11 cellular contexts compared by ENCODE assay signal in the genomic region with DNA sequence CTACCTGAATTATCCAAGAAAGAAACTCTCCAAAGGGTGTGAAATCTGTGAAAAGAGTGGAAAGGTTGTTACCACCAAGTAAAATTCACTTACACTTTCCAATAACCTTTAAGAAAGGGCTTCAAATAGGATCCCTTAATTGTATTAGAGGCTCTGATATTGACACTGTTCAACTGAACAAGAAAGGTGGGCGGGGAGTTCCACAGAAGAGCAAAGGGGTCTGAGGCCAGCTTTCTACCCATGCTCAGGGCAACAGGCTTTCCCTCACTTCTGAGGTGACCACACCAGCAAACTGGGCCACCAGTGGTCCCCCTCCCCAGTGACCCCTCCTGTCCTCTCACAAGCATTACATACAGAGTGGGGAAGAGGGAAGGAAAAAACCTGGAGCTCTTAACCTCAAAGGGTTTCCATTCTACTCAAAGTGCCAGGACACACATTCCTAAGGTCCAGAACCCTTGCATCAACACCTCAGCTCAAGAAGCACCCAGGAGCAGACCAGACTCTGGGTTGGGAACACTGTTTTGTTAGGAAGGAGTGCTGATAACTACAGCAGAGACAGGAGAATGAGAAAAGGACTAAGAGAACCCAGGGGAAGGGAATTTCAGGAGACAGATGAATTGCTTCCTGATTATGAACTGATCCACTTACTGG.
A peak's percentile ranks its signal among the peaks of the same experiment; 100 is the strongest.
DNase-seq lines count a peak whose midpoint lies in the region; ATAC-seq, FAIRE-seq and TF ChIP-seq lines count a peak whose summit lies in the region.
"Had no signal": no experiment of that assay in that cellular context is flagged by ENCODE, and none has a peak within 500 bp of the region (broad histone marks: within the 10 kb centered on the region; RNA-seq: fewer than 3 reads in every experiment).

No MANE protein-coding gene starts in this region.

- CTCF ChIA-PET in H1 (lab: Charles Lee; ENCODE audit: partially characterized antibody), result interaction anchor here (0.6 to 1.4 kb wide), 12 partner anchors 9 to 1033 kb away, joined by 3 to 5 read pairs (median 4); a partner anchor contains a TSS

- H2BK15ac ChIP-seq in H1 (ENCODE audit: low read length), result no peak overlapping the region

- peak overlapping the region; percentile 61 for H3K4me3 Mint-ChIP-seq in type B pancreatic cell
- H3K4me3 Mint-ChIP-seq: activated CD8-positive, alpha-beta T cell treated with anti-CD3 and anti-CD28 coated beads for 36 hours had no signal

- no peaks in the 10 kb centered on the region for H3K9me3 Mint-ChIP-seq in type B pancreatic cell
- H3K9me3 Mint-ChIP-seq: activated CD8-positive, alpha-beta T cell treated with anti-CD3 and anti-CD28 coated beads for 36 hours had no signal

- H3K14ac ChIP-seq in H1 (ENCODE audit: insufficient read length), result no peak overlapping the region

- H3K4me3 ChIP-seq in cardiac muscle cell (no peak overlapping the region), H1 (ENCODE audit: extremely low read depth in 1 of 4, insufficient read depth in 2 of 4, low read depth in 3 of 4, low read length in 4 of 4) (0 out of 8 replicates have a peak overlapping the region, but pooled peaks of 1 of the 4 experiments have one; percentile 4), muscle layer of colon (ENCODE audit: low read depth in 1 of 2, low read length in 2 of 2) (peak overlapping the region in 1 of 2 donors; percentile 12)

- no peak for TF ChIP-seq EP300 in H1 (IDR thresholded peaks at IDR 0.05; ENCODE audit: borderline replicate concordance in 1 of 2, low read depth in 2 of 2, low read length in 2 of 2)

- H3K4ac ChIP-seq in H1 (replicated peaks; ENCODE audit: insufficient read length, low read depth, low read length), result no peak overlapping the region

- no peaks in the 10 kb centered on the region for H3K79me1 ChIP-seq in H1 (ENCODE audit: low read depth, low read length)

- H3K79me2 ChIP-seq in H1 (ENCODE audit: control insufficient read depth in 1 of 2, insufficient read depth in 2 of 2, low read length in 2 of 2), result no peaks in the 10 kb centered on the region

- POLR2A ChIA-PET in H1 (lab: Charles Lee; ENCODE audit: partially characterized antibody), result interaction anchor here (0.8 to 2.4 kb wide), 8 partner anchors 9 to 156 kb away, joined by 3 to 8 read pairs (median 5); partner anchors contain the start of genes RPL27A and TRIM66

- TF ChIP-seq RAD21 in H1 (IDR thresholded peaks at IDR 0.05 in 1 of 2, conservative IDR thresholded peaks at IDR 0.05 in 1 of 2; ENCODE audit: low read depth in 2 of 2, low read length in 2 of 2), result no peak

- H3K4me1 ChIP-seq in cardiac muscle cell (ENCODE audit: low read depth), result peaks cover 17% of the 10 kb centered on the region
- H3K4me1 ChIP-seq in H1 (replicated peaks in 1 of 4; ENCODE audit: control insufficient read depth in 3 of 4, insufficient read depth in 4 of 4, low read length in 3 of 4), result peaks cover 10 to 23% (median 15%) of the 10 kb centered on the region in 4 experiments
- peaks cover 28% of the 10 kb centered on the region for H3K4me1 ChIP-seq in muscle layer of colon (ENCODE audit: insufficient read depth, low read length)

- H3K27ac ChIP-seq in cardiac muscle cell (peak overlapping the region; percentile 59), H1 (ENCODE audit: low read depth, low read length) (peak overlapping the region; percentile 69), muscle layer of colon (ENCODE audit: low read depth, low read length) (peak overlapping the region; percentile 71)
- H3K27ac ChIP-seq: epithelial cell of prostate had no signal

- H4K20me1 ChIP-seq in H1 (replicated peaks in 1 of 2; ENCODE audit: control insufficient read depth in 1 of 2, insufficient read depth in 2 of 2, low read length in 2 of 2), result no peaks in the 10 kb centered on the region

- peak in 1 of 2 donors; percentile 8 for DNase-seq in cardiac muscle cell (ENCODE audit: low read depth in 1 of 2, low spot score in 1 of 2)
- DNase-seq in cardiac septum (ENCODE audit: low spot score), result no peak
- peak in 1 of 2 experiments; percentile 45 for DNase-seq in H1 (ENCODE audit: low read depth in 1 of 2, low spot score in 2 of 2)
- no peak for DNase-seq in type B pancreatic cell (ENCODE audit: extremely low spot score, unreplicated experiment)
- no peak for DNase-seq in activated CD4-positive, CD25-positive, alpha-beta regulatory T cell treated with anti-CD3 and anti-CD28 coated beads, Interleukin-2, amount 50 U/mL, for 72 hours
- DNase-seq in NCI-H2196 treated with DMSO at 0.1 percent for 48 hours (lab: John Stamatoyannopoulos, UW; ENCODE audit: unreplicated experiment), result no peak

- TF ChIP-seq CTCF in cardiac muscle cell (IDR thresholded peaks at IDR 0.05; ENCODE audit: low read depth, low read length) (no peak), H1 (IDR thresholded peaks at IDR 0.05; ENCODE audit: control extremely low read depth in 1 of 3, insufficient read depth in 1 of 3, low read depth in 1 of 3, low read length in 3 of 3) (no peak), type B pancreatic cell (conservative IDR thresholded peaks at IDR 0.05) (no peak)

- H3K23ac ChIP-seq in H1 (ENCODE audit: insufficient read length), result no peak overlapping the region

- H4K91ac ChIP-seq in H1 (replicated peaks; ENCODE audit: insufficient read length, low read length), result peak overlapping the region; percentile 56

- H3K18ac ChIP-seq in H1 (ENCODE audit: extremely low read depth, low read length), result peak overlapping the region; percentile 2

- no peaks in the 10 kb centered on the region for H3K27me3 Mint-ChIP-seq in type B pancreatic cell

- H3K4me1 Mint-ChIP-seq in type B pancreatic cell (ENCODE audit: unreplicated experiment), result peaks cover 31% of the 10 kb centered on the region

- FAIRE-seq in H1 (lab: Jason Lieb, UNC), result peak; percentile 55
- FAIRE-seq: G401.6 had no signal

- H3K9ac ChIP-seq in H1 (replicated peaks in 1 of 4; ENCODE audit: extremely low read depth in 1 of 4, low read depth in 3 of 4, low read length in 3 of 4) (no peak overlapping the region; a peak in 1 of 7 replicates), muscle layer of colon (ENCODE audit: low read length) (peak overlapping the region; percentile 11)

- H3K27me3 ChIP-seq in cardiac muscle cell (no peaks in the 10 kb centered on the region), H1 (replicated peaks in 1 of 4; ENCODE audit: control insufficient read depth in 3 of 4, extremely low read depth in 1 of 4, insufficient read depth in 3 of 4, low read length in 3 of 4) (no peaks in the 10 kb centered on the region), muscle layer of colon (ENCODE audit: control insufficient read depth in 1 of 2, insufficient read depth in 2 of 2, low read length in 2 of 2) (no peaks in the 10 kb centered on the region)

- no peak overlapping the region for H2AFZ ChIP-seq in H1 (ENCODE audit: low read length)

- H3K4me2 ChIP-seq in H1 (ENCODE audit: insufficient read depth in 1 of 2, low read depth in 2 of 2, low read length in 2 of 2), result peak overlapping the region; percentile 30 to 35; a peak in 3 of 4 replicates

- TF ChIP-seq POLR2A in H1 (IDR thresholded peaks at IDR 0.05; ENCODE audit: control extremely low read depth in 1 of 2, low read depth in 2 of 2, low read length in 2 of 2), result no peak

- H2BK5ac ChIP-seq in H1 (ENCODE audit: low read depth, low read length), result no peak overlapping the region

- ATAC-seq in HG03159 (IDR thresholded peaks at IDR 0.05; ENCODE audit: unreplicated experiment), result no peak

- no peak overlapping the region for H3K56ac ChIP-seq in H1 (replicated peaks; ENCODE audit: insufficient read length, low read depth, low read length)

- H3K9me3 ChIP-seq in cardiac muscle cell (ENCODE audit: low read depth), result no peaks in the 10 kb centered on the region
- H3K9me3 ChIP-seq in H1 (ENCODE audit: insufficient read depth in 2 of 2, low read depth in 1 of 2, low read length in 1 of 2), result no peaks in the 10 kb centered on the region
- H3K9me3 ChIP-seq in muscle layer of colon (ENCODE audit: low read length), result no peaks in the 10 kb centered on the region

- intact Hi-C loops in cardiac septum (cut with DNase I), result loop anchor here (5.0 kb wide), 1 partner anchor 33 kb away; no protein-coding TSS in a partner anchor

- H4K8ac ChIP-seq in H1 (ENCODE audit: extremely low read depth, insufficient read depth, low read length), result no peak overlapping the region

- no peak overlapping the region for H2AK5ac ChIP-seq in H1 (ENCODE audit: low read depth, low read length)

- peak overlapping the region; percentile 70 for H3K27ac Mint-ChIP-seq in type B pancreatic cell
- H3K27ac Mint-ChIP-seq: activated CD8-positive, alpha-beta T cell treated with anti-CD3 and anti-CD28 coated beads for 36 hours had no signal

- peak overlapping the region; percentile 53 for H4K5ac ChIP-seq in H1 (ENCODE audit: insufficient read length, low read depth, low read length)

- 33% methylated on average over 1 of the region's 1 CpG; no CpG with 5 or more reads in 1 of the 2 experiments for WGBS in H1 (ENCODE audit: extremely low coverage in 1 of 2, insufficient coverage in 1 of 2, insufficient read length in 1 of 2, insufficient replicate concordance in 2 of 2, low coverage in 1 of 2, low lambda C conversion rate in 2 of 2, missing lambda C conversion rate in 1 of 2), 2 experiments

- no peaks in the 10 kb centered on the region for H3K23me2 ChIP-seq in H1 (ENCODE audit: low read depth, low read length)

- H3K36me3 Mint-ChIP-seq in type B pancreatic cell, result peaks cover 4% of the 10 kb centered on the region

- H2BK20ac ChIP-seq in H1 (ENCODE audit: low read length), result no peak overlapping the region; the same call in 1 of the 2 replicates

- H2BK120ac ChIP-seq in H1 (replicated peaks; ENCODE audit: low read depth, low read length), result peak overlapping the region; percentile 34

- no peak overlapping the region for H2BK12ac ChIP-seq in H1 (ENCODE audit: low read depth, low read length)

- no peaks in the 10 kb centered on the region for H3K36me3 ChIP-seq in cardiac muscle cell
- no peaks in the 10 kb centered on the region for H3K36me3 ChIP-seq in H1 (ENCODE audit: control insufficient read depth in 2 of 4, insufficient read depth in 4 of 4, low read length in 3 of 4)
- no peaks in the 10 kb centered on the region for H3K36me3 ChIP-seq in muscle layer of colon (ENCODE audit: insufficient read depth, low read length)

TF ChIP-seq in H1, 55 proteins besides CTCF, POLR2A, EP300 and RAD21 (continues in another document):
- TF ChIP-seq RFX5 (IDR thresholded peaks at IDR 0.05; ENCODE audit: borderline replicate concordance, low read depth, low read length) (no peak), TBP (IDR thresholded peaks at IDR 0.05; ENCODE audit: low read depth, low read length) (no peak), TAF7 (optimal IDR thresholded peaks at IDR 0.05; ENCODE audit: borderline replicate concordance, low read depth, low read length) (no peak), KDM1A (IDR thresholded peaks at IDR 0.05; ENCODE audit: borderline replicate concordance, low read length) (no peak), EGR1 (IDR thresholded peaks at IDR 0.05; ENCODE audit: borderline replicate concordance, low read depth, low read length) (no peak), SIRT6 (IDR thresholded peaks at IDR 0.05; ENCODE audit: low read length) (no peak), JUND (IDR thresholded peaks at IDR 0.05; ENCODE audit: low read length) (no peak)
- TF ChIP-seq, protein P1, sequence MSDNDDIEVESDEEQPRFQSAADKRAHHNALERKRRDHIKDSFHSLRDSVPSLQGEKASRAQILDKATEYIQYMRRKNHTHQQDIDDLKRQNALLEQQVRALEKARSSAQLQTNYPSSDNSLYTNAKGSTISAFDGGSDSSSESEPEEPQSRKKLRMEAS (IDR thresholded peaks at IDR 0.05), result no peak
